9 cellular contexts compared by ENCODE assay signal in genomic region chr3:187021748-187022402, GRCh38.
DNase-seq lines count a peak whose midpoint lies in the region; ATAC-seq and TF ChIP-seq lines count a peak whose summit lies in the region.
"Had no signal": no experiment of that assay in that cellular context is flagged by ENCODE, and none has a peak within 500 bp of the region (broad histone marks: within the 10 kb centered on the region; RNA-seq: fewer than 3 reads in every experiment).

No MANE protein-coding gene starts in this region.

- no peak overlapping the region for H4K5ac ChIP-seq in H9 (ENCODE audit: insufficient read length, low read depth, low read length)

- no peaks in the 10 kb centered on the region for H3K9me3 ChIP-seq in colonic mucosa
- no peaks in the 10 kb centered on the region for H3K9me3 ChIP-seq in H9 (ENCODE audit: control insufficient read depth, low read depth, low read length)
- H3K9me3 ChIP-seq in left ventricle myocardium inferior (replicated peaks): peaks cover 4% of the 10 kb centered on the region

- H3K4me3 ChIP-seq in GM08714 (ENCODE audit: low read length) (peak overlapping the region; percentile 86), colonic mucosa (no peak overlapping the region), left ventricle myocardium inferior (no peak overlapping the region)

- no peak overlapping the region for H4K91ac ChIP-seq in H9 (ENCODE audit: insufficient read length, low read depth, low read length)

- H3K9ac ChIP-seq in colonic mucosa (ENCODE audit: low read depth in 2 of 2, low read length in 2 of 2) (no peak overlapping the region), H9 (ENCODE audit: extremely low read depth, insufficient read length, low read length) (no peak overlapping the region)
- H3K9ac ChIP-seq: KMS-11 had no signal

- H3K4ac ChIP-seq in H9 (ENCODE audit: low read depth, low read length): no peak overlapping the region

- no peak overlapping the region for H3T11ph ChIP-seq in H9 (ENCODE audit: low read length)

- H2AK5ac ChIP-seq in H9 (ENCODE audit: insufficient read length, low read length): no peak overlapping the region

- no peak overlapping the region for H3K14ac ChIP-seq in H9 (ENCODE audit: insufficient read depth, low read length)

- TF ChIP-seq POLR2A in GM19099 (IDR thresholded peaks at IDR 0.05; ENCODE audit: extremely low read depth, insufficient read length, low read depth): peak; percentile 81

- H3K23me2 ChIP-seq in H9 (ENCODE audit: insufficient read length, low read depth, low read length, poor library complexity, severe bottlenecking): no peaks in the 10 kb centered on the region

- no peaks in the 10 kb centered on the region for H3K27me3 ChIP-seq in colonic mucosa
- H3K27me3 ChIP-seq in H9 (ENCODE audit: insufficient read depth, low read length): no peaks in the 10 kb centered on the region
- H3K27me3 ChIP-seq in left ventricle myocardium inferior (ENCODE audit: low read depth): no peaks in the 10 kb centered on the region

- no peak overlapping the region for H4K8ac ChIP-seq in H9 (replicated peaks; ENCODE audit: insufficient read length, low read depth, low read length)

- H3K9me3 Mint-ChIP-seq in H9: no peaks in the 10 kb centered on the region

- ATAC-seq in HG03135 (IDR thresholded peaks at IDR 0.05; ENCODE audit: unreplicated experiment): peak; percentile 42

- H2BK12ac ChIP-seq in H9 (ENCODE audit: insufficient read length, low read depth, low read length): no peak overlapping the region

- peaks cover 19 to 22% of the 10 kb centered on the region in 2 experiments for H3K4me1 Mint-ChIP-seq in H9

- no peak overlapping the region for H3K18ac ChIP-seq in H9 (ENCODE audit: insufficient read length, low read depth, low read length)

- H3K23ac ChIP-seq in H9 (ENCODE audit: insufficient read length, low read depth, low read length): no peak overlapping the region

- DNase-seq in colonic mucosa (peak; percentile 13), H9 (no peak), NCI-H2171 treated with DMSO at 0.1 percent for 48 hours (lab: John Stamatoyannopoulos, UW) (no peak), NCI-H748 treated with DMSO at 0.1 percent for 48 hours (lab: John Stamatoyannopoulos, UW) (no peak), left ventricle myocardium inferior (no peak)

- H3K36me3 ChIP-seq in colonic mucosa (no peaks in the 10 kb centered on the region), left ventricle myocardium inferior (peaks cover 3% of the 10 kb centered on the region)

- no CpG with 5 or more reads among the region's 6 CpGs for WGBS in H9 (ENCODE audit: extremely low coverage, insufficient read length, low lambda C conversion rate)

- no peak overlapping the region for H2BK120ac ChIP-seq in H9 (ENCODE audit: low read depth, low read length, poor library complexity, severe bottlenecking)

- H3K56ac ChIP-seq in H9 (ENCODE audit: insufficient read length, low read depth, low read length): no peak overlapping the region

- no peaks in the 10 kb centered on the region for H4K20me1 ChIP-seq in H9 (ENCODE audit: control insufficient read depth, insufficient read depth, insufficient read length)

- no peak overlapping the region for H3K4me3 Mint-ChIP-seq in H9

- no peaks in the 10 kb centered on the region; the same call in 1 of the 2 replicates for H3K79me2 ChIP-seq in H9 (ENCODE audit: insufficient read depth, low read length)

- no peaks in the 10 kb centered on the region for H3K27me3 Mint-ChIP-seq in H9 (ENCODE audit: low read depth)

- TF ChIP-seq CTCF in colonic mucosa (IDR thresholded peaks at IDR 0.05) (no peak), H9 (conservative IDR thresholded peaks at IDR 0.05) (no peak), left ventricle myocardium inferior (IDR thresholded peaks at IDR 0.05; ENCODE audit: borderline replicate concordance) (no peak)

- intact Hi-C loops in colonic mucosa (cut with DNase I): no loop called here
- intact Hi-C loops in left ventricle myocardium inferior (cut with micrococcal nuclease): no loop called here

- H3K4me2 ChIP-seq in H9 (ENCODE audit: insufficient read depth, insufficient read length, low read length): no peak overlapping the region
- H3K4me2 ChIP-seq: KMS-11 had no signal

- peak overlapping the region in 1 of 3 experiments; percentile 82; a peak in 3 of 7 replicates for H3K27ac Mint-ChIP-seq in H9

- H3K4me1 ChIP-seq in colonic mucosa (no peaks in the 10 kb centered on the region), H9 (ENCODE audit: insufficient read depth, low read length) (no peaks in the 10 kb centered on the region), left ventricle myocardium inferior (peaks cover 38% of the 10 kb centered on the region)

- H3K27ac ChIP-seq in colonic mucosa (no peak overlapping the region), H9 (ENCODE audit: insufficient read length, low read depth, low read length) (no peak overlapping the region), left ventricle myocardium inferior (replicated peaks) (no peak overlapping the region)
- H3K27ac ChIP-seq: KMS-11 had no signal

- no peak overlapping the region for H2BK5ac ChIP-seq in H9 (ENCODE audit: insufficient read length, low read length)

- no peak overlapping the region for H2BK15ac ChIP-seq in H9 (ENCODE audit: low read depth, low read length)

- H3K36me3 Mint-ChIP-seq in H9 (ENCODE audit: insufficient read depth in 1 of 3, low read depth in 3 of 3): peaks cover 8 to 34% (median 8%) of the 10 kb centered on the region in 3 experiments; a peak in 6 of 7 replicates

- H2AFZ ChIP-seq in H9 (ENCODE audit: low read length): no peak overlapping the region

- no peaks in the 10 kb centered on the region for H3K79me1 ChIP-seq in H9 (ENCODE audit: insufficient read depth, low read depth, low read length, poor library complexity, severe bottlenecking)

- H2BK20ac ChIP-seq in H9 (ENCODE audit: low read depth, low read length, poor library complexity, severe bottlenecking): no peak overlapping the region
